ENCODE assay signal across 28 cellular contexts in genomic region chr16:83609178-83609577, GRCh38.
"Had no signal": no experiment of that assay in that cellular context is flagged by ENCODE, and none has a peak within 500 bp of the region (broad histone marks: within the 10 kb centered on the region; RNA-seq: fewer than 3 reads in every experiment).

No MANE protein-coding gene starts in this region.

- DNase-seq: dermis blood vessel endothelial cell; effector memory CD4-positive, alpha-beta T cell; erythroblast; hypothalamus; immature natural killer cell; islet precursor cell; kidney glomerular epithelial cell; left ventricle myocardium superior; mesenchymal stem cell; mucosa of descending colon; naive B cell; right lobe of liver; small intestine; stimulated activated CD4-positive, alpha-beta T cell treated with anti-CD3 and anti-CD28 coated beads, Interleukin-15, amount 100 ng/mL, for 24 hours; stimulated activated CD4-positive, alpha-beta T cell treated with anti-CD3 and anti-CD28 coated beads, Interleukin-2, amount 100 ng/mL, for 48 hours; stimulated activated naive B cell treated with anti-CD40 and anti-IgM and Interleukin-4, amounts not matched to agents 10 μg/mL and 1 μg/mL and 100 μg/mL, for 72 hours; transverse colon; upper lobe of right lung had no signal

- H3K4me1 ChIP-seq: parathyroid adenoma, right lobe of liver, transverse colon, upper lobe of right lung, vagina had no signal

- H3K36me3 Mint-ChIP-seq: immature natural killer cell; mesothelial cell of epicardium; natural killer cell treated with Interleukin-12 subunit alpha and Interleukin-12 subunit beta and Interleukin-15 and Interleukin-18, amount 100 ng/mL, for 72 hours; stimulated activated naive B cell treated with anti-CD40 and anti-IgM and Interleukin-4, amounts not matched to agents 10 μg/mL and 1 μg/mL and 100 μg/mL, for 72 hours had no signal

- H3K4me3 Mint-ChIP-seq: immature natural killer cell; mesothelial cell of epicardium; naive B cell; natural killer cell treated with Interleukin-12 subunit alpha and Interleukin-12 subunit beta and Interleukin-15 and Interleukin-18, amount 100 ng/mL, for 72 hours; neural crest cell; stimulated activated naive B cell treated with anti-CD40 and anti-IgM and Interleukin-4, amounts not matched to agents 10 μg/mL and 1 μg/mL and 100 μg/mL, for 72 hours; stimulated activated naive CD8-positive, alpha-beta T cell treated with anti-CD3 and anti-CD28 coated beads, Interleukin-15, Interleukin-2, amounts not matched to agents 100 ng/mL and 50 ng/mL, for 24 hours had no signal

- H3K27ac ChIP-seq: coronary artery, neutrophil, parathyroid adenoma, right lobe of liver, thoracic aorta, transverse colon, upper lobe of right lung, vagina had no signal

- H3K36me3 ChIP-seq: neutrophil, right lobe of liver, thoracic aorta, transverse colon, upper lobe of right lung, vagina had no signal

- H3K4me1 Mint-ChIP-seq: immature natural killer cell; mesothelial cell of epicardium; naive B cell; neural crest cell; stimulated activated naive B cell treated with anti-CD40 and anti-IgM and Interleukin-4, amounts not matched to agents 10 μg/mL and 1 μg/mL and 100 μg/mL, for 72 hours had no signal

- H3K27ac Mint-ChIP-seq: immature natural killer cell; mesothelial cell of epicardium; naive B cell; natural killer cell treated with Interleukin-12 subunit alpha and Interleukin-12 subunit beta and Interleukin-15 and Interleukin-18, amount 100 ng/mL, for 72 hours; progenitor cell of endocrine pancreas; stimulated activated naive B cell treated with anti-CD40 and anti-IgM and Interleukin-4, amounts not matched to agents 10 μg/mL and 1 μg/mL and 100 μg/mL, for 72 hours; stimulated activated naive CD8-positive, alpha-beta T cell treated with anti-CD3 and anti-CD28 coated beads, Interleukin-15, Interleukin-2, amounts not matched to agents 100 ng/mL and 50 ng/mL, for 24 hours had no signal

- H3K27me3 Mint-ChIP-seq: progenitor cell of endocrine pancreas; stimulated activated naive CD8-positive, alpha-beta T cell treated with anti-CD3 and anti-CD28 coated beads, Interleukin-15, Interleukin-2, amounts not matched to agents 100 ng/mL and 50 ng/mL, for 24 hours had no signal

- H3K9me3 ChIP-seq: mucosa of descending colon, neutrophil, right lobe of liver, thoracic aorta, transverse colon, upper lobe of right lung, vagina had no signal

- ATAC-seq: left ventricle myocardium superior; mucosa of descending colon; natural killer cell treated with Interleukin-12 subunit alpha and Interleukin-12 subunit beta and Interleukin-15 and Interleukin-18, amount 100 ng/mL, for 72 hours; right lobe of liver; stimulated activated naive B cell treated with anti-CD40 and anti-IgM and Interleukin-4, amounts not matched to agents 10 μg/mL and 1 μg/mL and 100 μg/mL, for 72 hours; upper lobe of right lung had no signal

- H3K27me3 ChIP-seq: neutrophil, right lobe of liver, transverse colon, upper lobe of right lung, vagina had no signal

- H3K4me3 ChIP-seq: coronary artery, mucosa of descending colon, right lobe of liver, thoracic aorta, transverse colon, upper lobe of right lung, vagina had no signal

- H3K9me3 Mint-ChIP-seq: natural killer cell treated with Interleukin-12 subunit alpha and Interleukin-12 subunit beta and Interleukin-15 and Interleukin-18, amount 100 ng/mL, for 72 hours had no signal
